ENCODE assay signal across 1 cellular context in genomic region chr12:694734-695503, GRCh38.
TF ChIP-seq lines count a peak whose summit lies in the region.

No MANE protein-coding gene starts in this region.

TF ChIP-seq in GM12878, 131 proteins besides CTCF, POLR2A, EP300 and RAD21:
- TF ChIP-seq E2F8 (IDR thresholded peaks at IDR 0.05; ENCODE audit: low read depth, partially characterized antibody): no peak
- TF ChIP-seq CEBPB (IDR thresholded peaks at IDR 0.05; ENCODE audit: borderline replicate concordance in 1 of 2, low read depth in 2 of 2, low read length in 2 of 2): no peak
- peak; percentile 73 for TF ChIP-seq ZBTB33 (IDR thresholded peaks at IDR 0.05)
- TF ChIP-seq BCL3 (IDR thresholded peaks at IDR 0.05; ENCODE audit: borderline replicate concordance, insufficient read depth, low read depth, low read length, poor library complexity, severe bottlenecking): peak; percentile 99
- TF ChIP-seq ATF2 (IDR thresholded peaks at IDR 0.05; ENCODE audit: low read length): no peak
- TF ChIP-seq BMI1 (IDR thresholded peaks at IDR 0.05; ENCODE audit: borderline replicate concordance): no peak
- TF ChIP-seq PBX3 (IDR thresholded peaks at IDR 0.05; ENCODE audit: insufficient replicate concordance, low read depth, low read length): peak; percentile 51
- TF ChIP-seq ESRRA (IDR thresholded peaks at IDR 0.05; ENCODE audit: low read length): no peak
- TF ChIP-seq BCL11A (IDR thresholded peaks at IDR 0.05; ENCODE audit: low read depth, low read length): no peak
- no peak for TF ChIP-seq WRNIP1 (IDR thresholded peaks at IDR 0.05; ENCODE audit: borderline replicate concordance, low read depth, low read length)
- no peak for TF ChIP-seq PRDM15 (CRISPR knock-in tag; IDR thresholded peaks at IDR 0.05)
- peak; percentile 88; the same call in 1 of the 2 replicates for TF ChIP-seq TCF3 (IDR thresholded peaks at IDR 0.05; ENCODE audit: borderline replicate concordance, insufficient read depth, low read depth, low read length)
